In genomic region chr4:37383579-37384229, GRCh38 we compare ENCODE assay signal across 8 cellular contexts.
A peak's percentile ranks its signal among the peaks of the same experiment; 100 is the strongest.
DNase-seq lines count a peak whose midpoint lies in the region; ATAC-seq and TF ChIP-seq lines count a peak whose summit lies in the region.

No MANE protein-coding gene starts in this region.

- H3K27ac ChIP-seq in gastroesophageal sphincter (no peak overlapping the region), stomach (no peak overlapping the region)

- WGBS in gastroesophageal sphincter (ENCODE audit: low coverage in 1 of 2), 2 donors: 25 to 49% methylated on average over 7 of the region's 7 CpGs
- 22 to 35% (median 31%) methylated on average over 7 of the region's 7 CpGs for WGBS in stomach, 5 donors

- intact Hi-C loops in stomach (cut with DNase I; ENCODE audit: low total_unique reads): no loop called here

- peak; percentile 68 for ATAC-seq in GM18858 (IDR thresholded peaks at IDR 0.05; ENCODE audit: unreplicated experiment)
- no peak for ATAC-seq in gastroesophageal sphincter
- ATAC-seq in HG02588 (IDR thresholded peaks at IDR 0.05; ENCODE audit: unreplicated experiment): no peak

- H3K27me3 ChIP-seq in gastroesophageal sphincter: peaks cover 12% of the 10 kb centered on the region
- H3K27me3 ChIP-seq in stomach: no peaks in the 10 kb centered on the region

- TF ChIP-seq EP300 in gastroesophageal sphincter (IDR thresholded peaks at IDR 0.05) (no peak), stomach (IDR thresholded peaks at IDR 0.05) (no peak)

- H3K9me3 ChIP-seq in gastroesophageal sphincter: no peaks in the 10 kb centered on the region
- no peaks in the 10 kb centered on the region for H3K9me3 ChIP-seq in stomach

- TF ChIP-seq CTCF in gastroesophageal sphincter (IDR thresholded peaks at IDR 0.05): peak in 3 of 4 experiments; percentile 18 to 62 (median 22)
- TF ChIP-seq CTCF in stomach (IDR thresholded peaks at IDR 0.05): peak in 5 of 7 experiments; percentile 35 to 55 (median 48)

- no peak for TF ChIP-seq POLR2A in gastroesophageal sphincter (IDR thresholded peaks at IDR 0.05)
- no peak for TF ChIP-seq POLR2A in stomach (IDR thresholded peaks at IDR 0.05)

- H3K4me3 ChIP-seq in gastroesophageal sphincter (no peak overlapping the region), stomach (no peak overlapping the region)

- no peaks in the 10 kb centered on the region for H3K36me3 ChIP-seq in gastroesophageal sphincter
- H3K36me3 ChIP-seq in stomach: no peaks in the 10 kb centered on the region

- H3K4me1 ChIP-seq in gastroesophageal sphincter (no peaks in the 10 kb centered on the region), stomach (no peaks in the 10 kb centered on the region)

- DNase-seq in COR-L47 (lab: John Stamatoyannopoulos, UW) (peak; percentile 46), HT1080 (ENCODE audit: low read depth) (peak; percentile 25), SK-N-DZ (ENCODE audit: low spot score) (peak; percentile 35), stomach (no peak), GM19238 (ENCODE audit: insufficient read length, low spot score) (no peak)

Comparison
In these comparisons a context has a peak if more than half of its experiments do, and no peak if none do; other contexts are left out.
1. DNase-seq: peak in COR-L47 (single experiment), HT1080 (single experiment) and SK-N-DZ (single experiment); none in stomach (single experiment) and GM19238 (single experiment).